ENCODE assay signal across 8 cellular contexts in genomic region chr7:130010689-130011412, GRCh38. TPM values are rescaled to one million over a fixed set of nuclear protein-coding genes. Genes with fewer than 3 reads are reported as not detected.
DNase-seq lines count a peak whose midpoint lies in the region; ATAC-seq and TF ChIP-seq lines count a peak whose summit lies in the region.

No MANE protein-coding gene starts in this region.

- H4K20me1 ChIP-seq in SU-DHL-6 (ENCODE audit: low read depth, low read length) = no peaks in the 10 kb centered on the region

- peak overlapping the region; percentile 8; the same call in 1 of the 2 replicates for H3K9ac ChIP-seq in SU-DHL-6 (ENCODE audit: low read length)

- ATAC-seq in activated naive CD8-positive, alpha-beta T cell treated with anti-CD3 and anti-CD28 coated beads, Interleukin-2, amount 10 ng/mL, durations not matched to agents 7 days and 5 days (ENCODE audit: low read depth) = peak; percentile 68
- ATAC-seq in heart right ventricle (peak; percentile 37 to 81 (median 55)), aorta (ENCODE audit: low FRiP score) (peak; percentile 86)

- H3K4me2 ChIP-seq in SU-DHL-6 (ENCODE audit: low read depth, low read length, poor library complexity, severe bottlenecking) = peak overlapping the region; percentile 19

- peaks cover 2% of the 10 kb centered on the region for H3K27me3 Mint-ChIP-seq in activated naive CD8-positive, alpha-beta T cell treated with anti-CD3 and anti-CD28 coated beads, Interleukin-2, amount 10 ng/mL, durations not matched to agents 7 days and 5 days

- H3K4me1 ChIP-seq in heart right ventricle (peaks cover 0 to 23% (median 11%) of the 10 kb centered on the region in 9 donors), aorta (ENCODE audit: control insufficient read depth in 1 of 2, insufficient read depth in 2 of 2, low read length in 2 of 2) (peaks cover 0 to 3% of the 10 kb centered on the region in 2 donors)

- H2AFZ ChIP-seq in SU-DHL-6 (ENCODE audit: low read depth, low read length, severe bottlenecking) = peak overlapping the region; percentile 44

- CTCF ChIA-PET in HEK293T (lab: Yijun Ruan, JAX) = interaction anchor here (0.9 to 2.4 kb wide), 5 partner anchors 8 to 1151 kb away, joined by 3 to 10 read pairs (median 5); no protein-coding TSS in a partner anchor

- peak overlapping the region; percentile 77 for H3K27ac Mint-ChIP-seq in activated naive CD8-positive, alpha-beta T cell treated with anti-CD3 and anti-CD28 coated beads, Interleukin-2, amount 10 ng/mL, durations not matched to agents 7 days and 5 days

- H3K36me3 Mint-ChIP-seq in activated naive CD8-positive, alpha-beta T cell treated with anti-CD3 and anti-CD28 coated beads, Interleukin-2, amount 10 ng/mL, durations not matched to agents 7 days and 5 days = peaks cover 1% of the 10 kb centered on the region

- DNase-seq in GF-D8 (lab: John Stamatoyannopoulos, UW) = peak; percentile 21
- peak; percentile 82 for DNase-seq in HEK293T (ENCODE audit: extremely low spot score)
- peak; percentile 43 for DNase-seq in NCI-H1105 (lab: John Stamatoyannopoulos, UW)
- peak; percentile 81 for DNase-seq in activated naive CD8-positive, alpha-beta T cell treated with anti-CD3 and anti-CD28 coated beads, Interleukin-2, amount 10 ng/mL, durations not matched to agents 7 days and 5 days
- peak; percentile 60 to 86 for DNase-seq in heart right ventricle
- DNase-seq in renal cortical epithelial cell (ENCODE audit: low read depth) = peak; percentile 90
- DNase-seq in aorta = peak; percentile 87

- no peak overlapping the region for H3K4me3 ChIP-seq in SU-DHL-6 (ENCODE audit: insufficient read depth, low read length, poor library complexity, severe bottlenecking)
- H3K4me3 ChIP-seq in heart right ventricle = no peak overlapping the region
- no peak overlapping the region for H3K4me3 ChIP-seq in aorta (ENCODE audit: low read length in 2 of 2)

- H3K4me3 Mint-ChIP-seq in activated naive CD8-positive, alpha-beta T cell treated with anti-CD3 and anti-CD28 coated beads, Interleukin-2, amount 10 ng/mL, durations not matched to agents 7 days and 5 days = no peak overlapping the region

- TF ChIP-seq CTCF in SU-DHL-6 (IDR thresholded peaks at IDR 0.05; ENCODE audit: insufficient read depth, low read length, poor library complexity, severe bottlenecking) = peak; percentile 68
- peak; percentile 84 to 91 (median 90) for TF ChIP-seq CTCF in heart right ventricle (IDR thresholded peaks at IDR 0.05)

- no peaks in the 10 kb centered on the region for H3F3A ChIP-seq in SU-DHL-6 (ENCODE audit: insufficient read depth)

- H3K36me3 ChIP-seq in SU-DHL-6 (ENCODE audit: low read length) (no peaks in the 10 kb centered on the region), heart right ventricle (no peaks in the 10 kb centered on the region), aorta (ENCODE audit: control insufficient read depth in 1 of 2, insufficient read depth in 2 of 2, low read length in 1 of 2) (no peaks in the 10 kb centered on the region)

- peaks cover 6% of the 10 kb centered on the region for H3K4me1 Mint-ChIP-seq in activated naive CD8-positive, alpha-beta T cell treated with anti-CD3 and anti-CD28 coated beads, Interleukin-2, amount 10 ng/mL, durations not matched to agents 7 days and 5 days

- POLR2A ChIA-PET in HEK293T (lab: Yijun Ruan, JAX) = no interaction called here
- POLR2A ChIA-PET in activated naive CD8-positive, alpha-beta T cell treated with anti-CD3 and anti-CD28 coated beads, Interleukin-2, amount 10 ng/mL, durations not matched to agents 7 days and 5 days (lab: Charles Lee) = interaction anchor here (0.6 to 0.7 kb wide), 5 partner anchors 114 to 1311 kb away, joined by 3 to 8 read pairs (median 4); no protein-coding TSS in a partner anchor

- no peaks in the 10 kb centered on the region for H3K9me3 ChIP-seq in SU-DHL-6 (ENCODE audit: insufficient read depth, low read length)
- no peaks in the 10 kb centered on the region for H3K9me3 ChIP-seq in heart right ventricle
- H3K9me3 ChIP-seq in aorta (ENCODE audit: control insufficient read depth, low read length) = no peaks in the 10 kb centered on the region

- no peaks in the 10 kb centered on the region for H3K9me2 ChIP-seq in SU-DHL-6 (replicated peaks; ENCODE audit: insufficient read depth, low read length)

- H3K79me2 ChIP-seq in SU-DHL-6 (ENCODE audit: insufficient read depth, low read length) = no peaks in the 10 kb centered on the region

- WGBS in heart right ventricle, 2 donors = 27 to 28% methylated on average over 10 to 12 of the region's 12 CpGs
- 21 to 25% methylated on average over 11 to 12 of the region's 12 CpGs for WGBS in aorta, 2 donors

- H3K9me3 Mint-ChIP-seq in activated naive CD8-positive, alpha-beta T cell treated with anti-CD3 and anti-CD28 coated beads, Interleukin-2, amount 10 ng/mL, durations not matched to agents 7 days and 5 days = no peaks in the 10 kb centered on the region

- H3K27ac ChIP-seq in SU-DHL-6 (ENCODE audit: low read depth, low read length) = no peak overlapping the region
- peak overlapping the region in 6 of 10 donors; percentile 22 to 57 (median 32) for H3K27ac ChIP-seq in heart right ventricle
- peak overlapping the region in 1 of 2 donors; percentile 47 for H3K27ac ChIP-seq in aorta (ENCODE audit: low read depth in 1 of 2, low read length in 2 of 2)

- intact Hi-C loops in heart right ventricle (cut with DNase I) = loop anchor here in 9 of 10 donors (2.0 to 10.0 kb wide), 10 partner anchors 59 to 646 kb away; partner anchors contain the start of gene UBE2H (in 1 of the 9)
- intact Hi-C loops in aorta (cut with DNase I) = loop anchor here (1.0 to 10.0 kb wide), 6 partner anchors 58 to 646 kb away; partner anchors contain the start of gene UBE2H (in 2 of the 2)

- no peaks in the 10 kb centered on the region for H3K27me3 ChIP-seq in SU-DHL-6 (ENCODE audit: low read length)
- no peaks in the 10 kb centered on the region for H3K27me3 ChIP-seq in heart right ventricle
- H3K27me3 ChIP-seq in aorta (ENCODE audit: control insufficient read depth in 1 of 2, insufficient read depth in 2 of 2, low read length in 1 of 2) = no peaks in the 10 kb centered on the region

TF ChIP-seq in HEK293T, 16 proteins besides CTCF, POLR2A, EP300 and RAD21:
- TF ChIP-seq ZNF384 (IDR thresholded peaks at IDR 0.05) (peak; percentile 99), SP1 (IDR thresholded peaks at IDR 0.05) (no peak), CTBP1 (IDR thresholded peaks at IDR 0.05; ENCODE audit: borderline replicate concordance) (0 out of 2 replicates have a peak, but pooled peaks have one; percentile 31)

RNA-seq across cellular contexts. Expression of gene ZC3HC1, which starts 40.3 kb away (rescaled TPM):
- total RNA-seq in activated naive CD8-positive, alpha-beta T cell treated with anti-CD3 and anti-CD28 coated beads, Interleukin-2, amount 10 ng/mL, durations not matched to agents 7 days and 5 days = 10 to 100 TPM; 15.4 to 18.7 TPM
- 10 to 100 TPM; 16.3 to 20.8 (median 17.8) TPM for total RNA-seq in heart right ventricle
- polyA plus RNA-seq in heart right ventricle = 10 to 100 TPM; 14.5 to 22.8 TPM
- 29.1 and 29.2 TPM in 2 replicates for total RNA-seq in renal cortical epithelial cell
- total RNA-seq in aorta = 10 to 100 TPM in 1 of 2 donors, 1 to 10 TPM in 1; 9.3 to 13.5 TPM
- 10 to 100 TPM in 1 of 2 donors, 1 to 10 TPM in 1; 4.3 to 13.4 TPM for polyA plus RNA-seq in aorta

RNA-seq across cellular contexts. Expression of gene UBE2H, which starts 58.1 kb away (rescaled TPM):
- total RNA-seq in activated naive CD8-positive, alpha-beta T cell treated with anti-CD3 and anti-CD28 coated beads, Interleukin-2, amount 10 ng/mL, durations not matched to agents 7 days and 5 days = 10 to 100 TPM; 35.6 to 42.1 TPM
- 100 to 1,000 TPM in 7 of 10 donors, 10 to 100 TPM in 3; 73.5 to 222 (median 170) TPM for total RNA-seq in heart right ventricle
- polyA plus RNA-seq in heart right ventricle = 10 to 100 TPM; 26.0 to 35.3 TPM
- 126 and 201 TPM in 2 replicates for total RNA-seq in renal cortical epithelial cell
- 100 to 1,000 TPM; 141 to 173 TPM for total RNA-seq in aorta
- polyA plus RNA-seq in aorta = 10 to 100 TPM; 52.3 to 57.9 TPM

RNA-seq across cellular contexts. Expression of gene KLHDC10, which starts 59.5 kb away (rescaled TPM):
- total RNA-seq in activated naive CD8-positive, alpha-beta T cell treated with anti-CD3 and anti-CD28 coated beads, Interleukin-2, amount 10 ng/mL, durations not matched to agents 7 days and 5 days = 10 to 100 TPM; 15.6 to 15.7 TPM
- total RNA-seq in heart right ventricle (10 to 100 TPM; 23.4 to 33.7 (median 28.6) TPM), renal cortical epithelial cell (26.4 and 48.8 TPM in 2 replicates), aorta (10 to 100 TPM; 27.2 to 28.5 TPM)
- polyA plus RNA-seq in heart right ventricle (10 to 100 TPM in 1 of 2 donors, 1 to 10 TPM in 1; 9.1 to 10.2 TPM), aorta (1 to 10 TPM; 5.0 to 9.7 TPM)

Comparison
In these comparisons a context has a peak if more than half of its experiments do, and no peak if none do; other contexts are left out.
1. DNase-seq: peak in every context shown above with its lines; median percentile 90 in renal cortical epithelial cell; 87 in aorta; 82 in HEK293T; 81 in activated naive CD8-positive, alpha-beta T cell treated with anti-CD3 and anti-CD28 coated beads, Interleukin-2, amount 10 ng/mL, durations not matched to agents 7 days and 5 days; 73 in heart right ventricle; 43 in NCI-H1105; 21 in GF-D8.